ENCODE assay signal across 12 cellular contexts in the genomic region with DNA sequence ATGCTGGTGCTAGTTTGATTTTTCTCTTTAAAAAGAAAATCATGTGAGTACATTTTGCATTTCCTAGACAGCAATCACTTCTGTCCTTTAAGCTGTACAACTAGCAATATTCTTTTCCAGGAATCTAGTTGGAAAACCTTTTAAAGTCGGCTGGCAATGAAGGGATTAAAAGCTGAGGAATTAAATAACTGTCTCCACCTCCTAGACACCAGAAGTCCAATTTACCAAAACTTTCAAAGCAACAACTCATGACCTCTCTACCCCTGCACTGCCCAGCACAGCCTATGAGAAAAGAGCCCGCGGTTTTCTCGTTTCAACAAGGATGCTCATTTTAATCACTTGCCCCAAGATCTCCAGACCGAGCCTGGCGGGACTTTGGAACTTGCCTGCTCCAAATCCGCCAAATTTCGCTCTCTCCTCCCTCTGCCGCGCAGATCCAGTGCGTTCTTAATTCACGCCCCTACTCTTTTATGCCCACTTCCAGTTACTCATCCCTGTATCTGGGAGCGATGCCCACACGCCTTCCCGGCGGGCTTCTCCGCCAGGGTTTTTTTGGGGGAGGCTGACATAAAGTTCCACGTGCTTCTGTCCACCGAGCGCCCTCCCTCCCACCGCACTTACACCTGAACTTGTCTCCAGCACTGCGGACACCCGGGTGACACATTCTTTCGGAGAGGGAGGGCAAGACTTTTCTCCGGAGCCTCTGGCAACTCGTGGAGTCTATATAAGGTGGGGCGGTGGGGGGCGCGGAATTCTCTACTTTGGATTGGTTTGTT. TPM values are rescaled to one million over a fixed set of nuclear protein-coding genes. Genes with fewer than 3 reads are reported as not detected.
DNase-seq lines count a peak whose midpoint lies in the region; ATAC-seq and TF ChIP-seq lines count a peak whose summit lies in the region.
"Had no signal": no experiment of that assay in that cellular context is flagged by ENCODE, and none has a peak within 500 bp of the region (broad histone marks: within the 10 kb centered on the region; RNA-seq: fewer than 3 reads in every experiment).

No MANE protein-coding gene starts in this region.

- H3K9me3 Mint-ChIP-seq in endothelial cell (ENCODE audit: unreplicated experiment): no peaks in the 10 kb centered on the region
- no peaks in the 10 kb centered on the region for H3K9me3 Mint-ChIP-seq in mesothelial cell of epicardium
- no peaks in the 10 kb centered on the region for H3K9me3 Mint-ChIP-seq in Calu3 (ENCODE audit: low read depth, unreplicated experiment)

- H3K27me3 ChIP-seq in thyroid gland: no peaks in the 10 kb centered on the region

- intact Hi-C loops in thyroid gland (cut with DNase I) (no loop called here), Calu3 (cut with micrococcal nuclease; ENCODE audit: unreplicated experiment) (no loop called here)

- H3K4me1 ChIP-seq in HEK293 (ENCODE audit: control insufficient read depth, insufficient read depth, low read length): no peaks in the 10 kb centered on the region
- H3K4me1 ChIP-seq in thyroid gland: peaks cover 27 to 42% of the 10 kb centered on the region in 2 donors

- H3K4me1 Mint-ChIP-seq in endothelial cell (ENCODE audit: unreplicated experiment): peaks cover 44% of the 10 kb centered on the region
- peaks cover 50% of the 10 kb centered on the region for H3K4me1 Mint-ChIP-seq in mesothelial cell of epicardium
- no peaks in the 10 kb centered on the region for H3K4me1 Mint-ChIP-seq in Calu3 (ENCODE audit: low read depth, unreplicated experiment)

- 41 to 45% methylated on average over 29 of the region's 29 CpGs for WGBS in thyroid gland, 2 donors

- BruUV-seq in Calu3 (replicated peaks; lab: Mats Ljungman, UMichigan): no TSS peak

- H3K36me3 Mint-ChIP-seq in endothelial cell (ENCODE audit: low read depth, unreplicated experiment): peaks cover 15% of the 10 kb centered on the region
- H3K36me3 Mint-ChIP-seq in mesothelial cell of epicardium: peaks cover 16% of the 10 kb centered on the region
- H3K36me3 Mint-ChIP-seq in Calu3 (ENCODE audit: insufficient read depth, unreplicated experiment): peaks cover 6% of the 10 kb centered on the region

- H3K4me3 Mint-ChIP-seq in endothelial cell (ENCODE audit: unreplicated experiment) (peak overlapping the region; percentile 95), mesothelial cell of epicardium (peak overlapping the region; percentile 69), Calu3 (ENCODE audit: low read depth, unreplicated experiment) (no peak overlapping the region)
- H3K4me3 Mint-ChIP-seq: T-helper 17 cell had no signal

- H3K4me3 ChIP-seq in HEK293 (ENCODE audit: low read depth, low read length) (no peak overlapping the region; the same call in 1 of the 2 replicates), thyroid gland (replicated peaks in 1 of 3) (peak overlapping the region in 2 of 3 donors; percentile 79 to 81)

- no peak for TF ChIP-seq CTCF in HEK293 (tag by site-specific recombination; IDR thresholded peaks at IDR 0.05)
- no peak for TF ChIP-seq CTCF in endothelial cell (IDR thresholded peaks at IDR 0.05; ENCODE audit: unreplicated experiment)
- no peak for TF ChIP-seq CTCF in mesothelial cell of epicardium (IDR thresholded peaks at IDR 0.05; ENCODE audit: unreplicated experiment)
- TF ChIP-seq CTCF in thyroid gland (IDR thresholded peaks at IDR 0.05): no peak
- TF ChIP-seq CTCF in Calu3 (IDR thresholded peaks at IDR 0.05; ENCODE audit: unreplicated experiment): no peak

- H3K36me3 ChIP-seq in HEK293 (ENCODE audit: control insufficient read depth in 2 of 2, insufficient read depth in 1 of 2, low read length in 2 of 2) (peaks cover 0 to 12% of the 10 kb centered on the region in 2 experiments; a peak in 1 of 3 replicates), thyroid gland (no peaks in the 10 kb centered on the region)

- H3K27ac ChIP-seq in HEK293 (ENCODE audit: extremely low read depth, low read depth, low read length) (0 out of 2 replicates have a peak overlapping the region, but pooled peaks have one; percentile 83), thyroid gland (peak overlapping the region; percentile 97 to 99 (median 98))

- peak in 1 of 2 donors; percentile 24 for TF ChIP-seq POLR2A in thyroid gland (IDR thresholded peaks at IDR 0.05)

- H3K27me3 Mint-ChIP-seq in endothelial cell (ENCODE audit: unreplicated experiment) (peaks cover 8% of the 10 kb centered on the region), mesothelial cell of epicardium (ENCODE audit: low read depth) (no peaks in the 10 kb centered on the region), Calu3 (ENCODE audit: unreplicated experiment) (peaks cover 61% of the 10 kb centered on the region)

- DNase-seq in endothelial cell (ENCODE audit: low spot score) (peak; percentile 8), mesothelial cell of epicardium (ENCODE audit: low spot score in 2 of 2, unreplicated experiment in 2 of 2) (peak in 1 of 2 experiments; percentile 51), thyroid gland (peak; percentile 72 to 73), Calu3 (no peak), NCI-H128 (lab: John Stamatoyannopoulos, UW; ENCODE audit: unreplicated experiment) (no peak)
- DNase-seq: activated naive CD4-positive, alpha-beta T cell; NCI-H2107; T-helper 17 cell had no signal

- POLR2A ChIA-PET in HEK293 (lab: Yijun Ruan, JAX): no interaction called here

- H3K27ac Mint-ChIP-seq in endothelial cell (ENCODE audit: unreplicated experiment) (peak overlapping the region; percentile 52), mesothelial cell of epicardium (peak overlapping the region; percentile 91), Calu3 (ENCODE audit: unreplicated experiment) (no peak overlapping the region)
- H3K27ac Mint-ChIP-seq: T-helper 17 cell had no signal

- ATAC-seq in GM18511 (IDR thresholded peaks at IDR 0.05; ENCODE audit: unreplicated experiment): no peak
- no peak for ATAC-seq in HG03432 (IDR thresholded peaks at IDR 0.05; ENCODE audit: unreplicated experiment)
- ATAC-seq: T-helper 17 cell had no signal

- no peaks in the 10 kb centered on the region for H3K9me3 ChIP-seq in HEK293 (ENCODE audit: control insufficient read depth, insufficient read depth, low read depth, low read length)
- H3K9me3 ChIP-seq in thyroid gland: no peaks in the 10 kb centered on the region

- CTCF ChIA-PET in HEK293 (lab: Yijun Ruan, JAX) (no interaction called here), Calu3 (lab: Charles Lee) (no interaction called here)

TF ChIP-seq in HEK293, 187 proteins besides CTCF, POLR2A, EP300 and RAD21:
- TF ChIP-seq ZNF184 (tag by site-specific recombination; IDR thresholded peaks at IDR 0.05) (0 out of 2 replicates have a peak, but pooled peaks have one; percentile 20), EGR2 (tag by site-specific recombination; IDR thresholded peaks at IDR 0.05; ENCODE audit: low read depth) (no peak)
- TF ChIP-seq, protein P1, sequence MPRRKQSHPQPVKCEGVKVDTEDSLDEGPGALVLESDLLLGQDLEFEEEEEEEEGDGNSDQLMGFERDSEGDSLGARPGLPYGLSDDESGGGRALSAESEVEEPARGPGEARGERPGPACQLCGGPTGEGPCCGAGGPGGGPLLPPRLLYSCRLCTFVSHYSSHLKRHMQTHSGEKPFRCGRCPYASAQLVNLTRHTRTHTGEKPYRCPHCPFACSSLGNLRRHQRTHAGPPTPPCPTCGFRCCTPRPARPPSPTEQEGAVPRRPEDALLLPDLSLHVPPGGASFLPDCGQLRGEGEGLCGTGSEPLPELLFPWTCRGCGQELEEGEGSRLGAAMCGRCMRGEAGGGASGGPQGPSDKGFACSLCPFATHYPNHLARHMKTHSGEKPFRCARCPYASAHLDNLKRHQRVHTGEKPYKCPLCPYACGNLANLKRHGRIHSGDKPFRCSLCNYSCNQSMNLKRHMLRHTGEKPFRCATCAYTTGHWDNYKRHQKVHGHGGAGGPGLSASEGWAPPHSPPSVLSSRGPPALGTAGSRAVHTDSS (tag by site-specific recombination; IDR thresholded peaks at IDR 0.05): no peak

RNA-seq across cellular contexts. Expression of a gene that starts 2.5 kb away (rescaled TPM):
- 50.2 TPM for total RNA-seq in endothelial cell (ENCODE audit: unreplicated experiment)
- total RNA-seq in mesothelial cell of epicardium: 163 to 179 TPM (median 166 TPM) in 3 replicates
- total RNA-seq in thyroid gland: 100 to 1,000 TPM in 1 of 4 donors, 10 to 100 TPM in 3; 35.5 to 103 (median 75.0) TPM
- not detected in 2 replicates for total RNA-seq in Calu3 (2022)
- total RNA-seq: osteocyte had no signal

Comparison
In these comparisons a context has a peak if more than half of its experiments do, and no peak if none do; other contexts are left out.
1. DNase-seq: peak in endothelial cell (single experiment) and thyroid gland (2 of 2); none in Calu3 (single experiment) and NCI-H128 (single experiment).
2. RNA of a gene that starts 2.5 kb away (total RNA-seq): 163 to 179 TPM in mesothelial cell of epicardium, 35.5 to 103 TPM in thyroid gland and 50.2 TPM in endothelial cell (single experiment); not detected in Calu3; every median in the first group is over 10 times any median in the second.